1 cellular context compared by ENCODE assay signal in genomic region chr9:130763585-130764200, GRCh38.
TF ChIP-seq lines count a peak whose summit lies in the region.

No MANE protein-coding gene starts in this region.

TF ChIP-seq in HEK293, 187 proteins besides CTCF, POLR2A, EP300 and RAD21:
- TF ChIP-seq, protein P1, sequence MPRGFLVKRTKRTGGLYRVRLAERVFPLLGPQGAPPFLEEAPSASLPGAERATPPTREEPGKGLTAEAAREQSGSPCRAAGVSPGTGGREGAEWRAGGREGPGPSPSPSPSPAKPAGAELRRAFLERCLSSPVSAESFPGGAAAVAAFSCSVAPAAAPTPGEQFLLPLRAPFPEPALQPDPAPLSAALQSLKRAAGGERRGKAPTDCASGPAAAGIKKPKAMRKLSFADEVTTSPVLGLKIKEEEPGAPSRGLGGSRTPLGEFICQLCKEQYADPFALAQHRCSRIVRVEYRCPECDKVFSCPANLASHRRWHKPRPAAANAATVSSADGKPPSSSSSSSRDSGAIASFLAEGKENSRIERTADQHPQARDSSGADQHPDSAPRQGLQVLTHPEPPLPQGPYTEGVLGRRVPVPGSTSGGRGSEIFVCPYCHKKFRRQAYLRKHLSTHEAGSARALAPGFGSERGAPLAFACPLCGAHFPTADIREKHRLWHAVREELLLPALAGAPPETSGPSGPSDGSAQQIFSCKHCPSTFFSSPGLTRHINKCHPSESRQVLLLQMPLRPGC (tag by site-specific recombination; IDR thresholded peaks at IDR 0.05), result no peak
- TF ChIP-seq ZNF146 (tag by site-specific recombination; IDR thresholded peaks at IDR 0.05) (no peak), ZNF664 (tag by site-specific recombination; IDR thresholded peaks at IDR 0.05) (no peak), OSR2 (tag by site-specific recombination; IDR thresholded peaks at IDR 0.05) (peak; percentile 81), ZNF366 (tag by site-specific recombination; conservative IDR thresholded peaks at IDR 0.05) (no peak), ZNF600 (tag by site-specific recombination; IDR thresholded peaks at IDR 0.05) (peak; percentile 48; the same call in 1 of the 2 replicates), ZNF423 (tag by site-specific recombination; IDR thresholded peaks at IDR 0.05) (0 out of 2 replicates have a peak, but pooled peaks have one; percentile 12), SP7 (tag by site-specific recombination; IDR thresholded peaks at IDR 0.05) (peak; percentile 38; the same call in 1 of the 2 replicates), ZNF398 (tag by site-specific recombination; IDR thresholded peaks at IDR 0.05) (peak; percentile 57), ZNF707 (tag by site-specific recombination; IDR thresholded peaks at IDR 0.05) (no peak), ZFHX2 (tag by site-specific recombination; conservative IDR thresholded peaks at IDR 0.05) (peak; percentile 99), IKZF3 (tag by site-specific recombination; IDR thresholded peaks at IDR 0.05) (no peak), ZNF426 (tag by site-specific recombination; IDR thresholded peaks at IDR 0.05) (no peak), PRDM4 (tag by site-specific recombination; IDR thresholded peaks at IDR 0.05) (peak; percentile 43; the same call in 1 of the 2 replicates), ZNF76 (tag by site-specific recombination; IDR thresholded peaks at IDR 0.05; ENCODE audit: borderline replicate concordance, low read depth) (no peak), ZNF223 (tag by site-specific recombination; IDR thresholded peaks at IDR 0.05) (no peak), GLIS2 (tag by site-specific recombination; IDR thresholded peaks at IDR 0.05) (0 out of 2 replicates have a peak, but pooled peaks have one; percentile 23), TCF7L2 (IDR thresholded peaks at IDR 0.05; ENCODE audit: borderline replicate concordance, low read depth, low read length) (no peak), ZBTB7A (tag by site-specific recombination; IDR thresholded peaks at IDR 0.05; ENCODE audit: low read depth) (no peak), ZBTB8A (tag by site-specific recombination; IDR thresholded peaks at IDR 0.05) (peak; percentile 51; the same call in 1 of the 2 replicates), WT1 (tag by site-specific recombination; IDR thresholded peaks at IDR 0.05) (no peak), ZNF341 (tag by site-specific recombination; IDR thresholded peaks at IDR 0.05; ENCODE audit: low read depth) (peak; percentile 19; the same call in 1 of the 2 replicates), ZNF335 (tag by site-specific recombination; conservative IDR thresholded peaks at IDR 0.05) (peak; percentile 31; the same call in 1 of the 2 replicates), FEZF1 (tag by site-specific recombination; IDR thresholded peaks at IDR 0.05) (peak; percentile 89), GLIS1 (tag by site-specific recombination; IDR thresholded peaks at IDR 0.05) (peak; percentile 73), PATZ1 (tag by site-specific recombination; IDR thresholded peaks at IDR 0.05) (0 out of 2 replicates have a peak, but pooled peaks have one; percentile 54), ZIC2 (tag by site-specific recombination; IDR thresholded peaks at IDR 0.05) (peak; percentile 72), EGR2 (tag by site-specific recombination; IDR thresholded peaks at IDR 0.05; ENCODE audit: low read depth) (peak; percentile 98)
- TF ChIP-seq, protein P2, sequence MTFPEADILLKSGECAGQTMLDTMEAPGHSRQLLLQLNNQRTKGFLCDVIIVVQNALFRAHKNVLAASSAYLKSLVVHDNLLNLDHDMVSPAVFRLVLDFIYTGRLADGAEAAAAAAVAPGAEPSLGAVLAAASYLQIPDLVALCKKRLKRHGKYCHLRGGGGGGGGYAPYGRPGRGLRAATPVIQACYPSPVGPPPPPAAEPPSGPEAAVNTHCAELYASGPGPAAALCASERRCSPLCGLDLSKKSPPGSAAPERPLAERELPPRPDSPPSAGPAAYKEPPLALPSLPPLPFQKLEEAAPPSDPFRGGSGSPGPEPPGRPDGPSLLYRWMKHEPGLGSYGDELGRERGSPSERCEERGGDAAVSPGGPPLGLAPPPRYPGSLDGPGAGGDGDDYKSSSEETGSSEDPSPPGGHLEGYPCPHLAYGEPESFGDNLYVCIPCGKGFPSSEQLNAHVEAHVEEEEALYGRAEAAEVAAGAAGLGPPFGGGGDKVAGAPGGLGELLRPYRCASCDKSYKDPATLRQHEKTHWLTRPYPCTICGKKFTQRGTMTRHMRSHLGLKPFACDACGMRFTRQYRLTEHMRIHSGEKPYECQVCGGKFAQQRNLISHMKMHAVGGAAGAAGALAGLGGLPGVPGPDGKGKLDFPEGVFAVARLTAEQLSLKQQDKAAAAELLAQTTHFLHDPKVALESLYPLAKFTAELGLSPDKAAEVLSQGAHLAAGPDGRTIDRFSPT (tag by site-specific recombination; IDR thresholded peaks at IDR 0.05), result no peak
